Comparison of ENCODE assay signal across 24 cellular contexts in the genomic region with DNA sequence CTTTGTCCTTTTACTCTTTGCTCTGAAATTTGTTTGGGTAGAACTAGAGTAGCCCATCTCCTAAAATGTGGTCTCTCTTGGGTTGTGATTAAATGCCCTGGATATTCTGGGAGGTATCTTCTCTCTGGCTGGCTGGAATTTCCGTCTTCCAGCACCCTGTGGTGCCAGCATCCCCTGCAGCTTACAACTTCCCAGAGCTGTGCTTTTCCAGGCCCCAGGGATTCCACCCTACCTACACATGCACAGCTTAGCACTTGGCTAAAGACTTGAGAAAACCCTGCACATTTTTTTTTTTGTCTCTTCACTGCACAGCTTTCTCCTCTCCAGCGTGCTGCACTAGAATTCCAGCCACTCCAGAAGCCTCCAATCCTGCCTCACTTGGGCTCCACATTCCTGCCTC.
"Had no signal": no experiment of that assay in that cellular context is flagged by ENCODE, and none has a peak within 500 bp of the region (broad histone marks: within the 10 kb centered on the region; RNA-seq: fewer than 3 reads in every experiment).

No MANE protein-coding gene starts in this region.

- H3K27ac ChIP-seq: body of pancreas, WERI-Rb-1 had no signal

- H3K27me3 ChIP-seq: body of pancreas had no signal

- H3K27me3 Mint-ChIP-seq: activated naive CD8-positive, alpha-beta T cell treated with anti-CD3 and anti-CD28 coated beads, Interleukin-2, amount 10 ng/mL, durations not matched to agents 7 days and 5 days had no signal

- H3K36me3 ChIP-seq: WERI-Rb-1 had no signal

- H3K9me3 Mint-ChIP-seq: activated naive CD8-positive, alpha-beta T cell treated with anti-CD3 and anti-CD28 coated beads, Interleukin-2, amount 10 ng/mL, durations not matched to agents 7 days and 5 days had no signal

- H3K4me3 ChIP-seq: body of pancreas had no signal

- FAIRE-seq: RCC 7860 had no signal

- H3K4me1 Mint-ChIP-seq: activated naive CD8-positive, alpha-beta T cell treated with anti-CD3 and anti-CD28 coated beads, Interleukin-2, amount 10 ng/mL, durations not matched to agents 7 days and 5 days had no signal

- ATAC-seq: activated CD4-positive, CD25-positive, alpha-beta regulatory T cell treated with anti-CD3 and anti-CD28 coated beads, Interleukin-2, amount 50 U/mL, for 24 hours; activated CD8-positive, alpha-beta T cell treated with anti-CD3 and anti-CD28 coated beads, Interleukin-2, amount 10 ng/mL, durations not matched to agents 7 days and 5 days; body of pancreas; PC-3 had no signal

- H3K27ac Mint-ChIP-seq: activated CD8-positive, alpha-beta T cell treated with anti-CD3 and anti-CD28 coated beads, Interleukin-2, amount 10 ng/mL, durations not matched to agents 7 days and 5 days; activated naive CD8-positive, alpha-beta T cell treated with anti-CD3 and anti-CD28 coated beads, Interleukin-2, amount 10 ng/mL, durations not matched to agents 7 days and 5 days had no signal

- H3K9me3 ChIP-seq: body of pancreas had no signal

- H3K36me3 Mint-ChIP-seq: activated naive CD8-positive, alpha-beta T cell treated with anti-CD3 and anti-CD28 coated beads, Interleukin-2, amount 10 ng/mL, durations not matched to agents 7 days and 5 days had no signal

- H3K4me3 Mint-ChIP-seq: activated CD8-positive, alpha-beta T cell treated with anti-CD3 and anti-CD28 coated beads, Interleukin-2, amount 10 ng/mL, durations not matched to agents 7 days and 5 days; activated naive CD8-positive, alpha-beta T cell treated with anti-CD3 and anti-CD28 coated beads, Interleukin-2, amount 10 ng/mL, durations not matched to agents 7 days and 5 days had no signal

- DNase-seq: activated CD4-positive, alpha-beta T cell treated with anti-CD3 and anti-CD28 coated beads for 48 hours; activated CD4-positive, alpha-beta T cell treated with anti-CD3 and anti-CD28 coated beads, Interleukin-2, amount 50 U/mL, for 4 hours; activated CD8-positive, alpha-beta memory T cell treated with anti-CD3 and anti-CD28 coated beads, Interleukin-2, amount 50 U/mL, for 48 hours; activated CD8-positive, alpha-beta T cell treated with anti-CD3 and anti-CD28 coated beads, Interleukin-2, amount 10 ng/mL, durations not matched to agents 7 days and 5 days; activated naive CD4-positive, alpha-beta T cell treated with anti-CD3 and anti-CD28 coated beads, Interleukin-2, amount 50 U/mL, for 16 hours; activated naive CD8-positive, alpha-beta T cell treated with anti-CD3 and anti-CD28 coated beads, Interleukin-2, amount 10 ng/mL, durations not matched to agents 7 days and 5 days; activated T-cell treated with anti-CD3 and anti-CD28 coated beads, Interleukin-2, amount 50 U/mL, for 1 hour; aorta; body of pancreas; cerebellar nuclear complex; Kasumi-1; KBM-7; NCI-H1105 treated with DMSO at 0.1 percent for 48 hours; NCI-H1436 treated with DMSO at 0.1 percent for 48 hours; NCI-H187 treated with DMSO at 0.1 percent for 48 hours; NCI-H2081 treated with DMSO at 0.1 percent for 48 hours; NCI-H446; NCI-H524; PC-3; SHP77 treated with DMSO at 0.1 percent for 48 hours; T-helper 1 cell; WERI-Rb-1 had no signal

- H3K4me1 ChIP-seq: body of pancreas had no signal
